Comparison of ENCODE assay signal across 19 cellular contexts in genomic region chr1:228176024-228176395, GRCh38. TPM values are rescaled to one million over a fixed set of nuclear protein-coding genes. Genes with fewer than 3 reads are reported as not detected.
"Had no signal": no experiment of that assay in that cellular context is flagged by ENCODE, and none has a peak within 500 bp of the region (broad histone marks: within the 10 kb centered on the region; RNA-seq: fewer than 3 reads in every experiment).

No MANE protein-coding gene starts in this region.

- H3K9me3 ChIP-seq: gastrocnemius medialis, right lobe of liver, stomach, testis had no signal

- H3K4me1 ChIP-seq: right lobe of liver had no signal

- ATAC-seq: esophagus mucosa; gastrocnemius medialis; right lobe of liver; stimulated activated effector memory CD8-positive, alpha-beta T cell treated with anti-CD3 and anti-CD28 coated beads, Interleukin-12 subunit alpha, Interleukin-12 subunit beta, amount 100 ng/mL, for 72 hours had no signal

- H3K4me3 ChIP-seq: gastrocnemius medialis, right lobe of liver, smooth muscle cell, stomach, testis had no signal

- H3K27ac ChIP-seq: gastrocnemius medialis, right lobe of liver, testis, VCaP had no signal

- H3K27me3 ChIP-seq: gastrocnemius medialis, right lobe of liver, stomach, testis had no signal

- DNase-seq: activated CD4-positive, alpha-beta T cell treated with anti-CD3 and anti-CD28 coated beads, Interleukin-2, amount 50 U/mL, for 1 hour; activated CD4-positive, CD25-positive, alpha-beta regulatory T cell treated with anti-CD3 and anti-CD28 coated beads, Interleukin-2, amount 50 U/mL, for 72 hours; activated CD8-positive, alpha-beta memory T cell treated with anti-CD3 and anti-CD28 coated beads for 24 hours; activated CD8-positive, alpha-beta memory T cell treated with anti-CD3 and anti-CD28 coated beads, Interleukin-2, amount 50 U/mL, for 48 hours; activated naive CD4-positive, alpha-beta T cell treated with Interleukin-2 at 50 U/mL for 16 hours; cortex of kidney; effector CD8-positive, alpha-beta T cell; gastrocnemius medialis; occipital lobe; right lobe of liver; stimulated activated CD4-positive, alpha-beta T cell treated with anti-CD3 and anti-CD28 coated beads, Interleukin-4, amount 100 ng/mL, for 24 hours; stomach; SW 1271; T-helper 2 cell; testis had no signal

RNA-seq across cellular contexts. Expression of gene GJC2, which starts 26.3 kb away (rescaled TPM):
- total RNA-seq: smooth muscle cell had no signal
